In the genomic region with DNA sequence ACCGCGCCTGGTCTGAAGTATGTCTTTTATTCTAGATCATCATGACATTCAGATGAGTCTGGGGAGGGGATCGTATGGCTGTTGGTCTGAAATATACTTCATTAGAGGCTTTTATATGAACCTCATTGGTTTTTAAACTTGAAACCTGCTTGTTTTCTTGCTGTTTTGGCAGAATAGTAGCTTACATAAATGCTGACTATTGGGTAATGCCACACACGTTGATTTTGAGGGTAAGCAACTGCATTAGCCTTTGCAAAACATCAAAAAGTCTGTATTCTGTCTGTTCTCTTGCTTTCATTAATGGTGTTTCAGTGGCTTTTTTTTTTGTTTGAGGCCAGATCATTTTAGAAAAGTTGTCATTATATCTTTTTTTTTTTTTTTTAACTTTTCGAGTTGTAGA, we compare ENCODE assay signal across 16 cellular contexts. TPM values are rescaled to one million over a fixed set of nuclear protein-coding genes. Genes with fewer than 3 reads are reported as not detected.
DNase-seq lines count a peak whose midpoint lies in the region; ATAC-seq, FAIRE-seq and TF ChIP-seq lines count a peak whose summit lies in the region.
"Had no signal": no experiment of that assay in that cellular context is flagged by ENCODE, and none has a peak within 500 bp of the region (broad histone marks: within the 10 kb centered on the region; RNA-seq: fewer than 3 reads in every experiment).

No MANE protein-coding gene starts in this region.

- ATAC-seq in A549 (no peak), HG02852 (IDR thresholded peaks at IDR 0.05; ENCODE audit: unreplicated experiment) (no peak)

- H3K9ac ChIP-seq in KMS-11: peak overlapping the region; percentile 13; the same call in 1 of the 2 replicates
- H3K9ac ChIP-seq: BLaER1 had no signal

- H3K27me3 ChIP-seq in KMS-11 (ENCODE audit: insufficient read depth, low read depth): no peaks in the 10 kb centered on the region
- H3K27me3 ChIP-seq: BLaER1 had no signal

- H3K4me3 ChIP-seq in A549 (no peak overlapping the region), KMS-11 (IDR thresholded peaks at IDR 0.05; ENCODE audit: insufficient read depth, low read depth, low read length) (no peak overlapping the region), fibroblast of villous mesenchyme (ENCODE audit: low read depth, low read length) (no peak overlapping the region)
- H3K4me3 ChIP-seq: BLaER1, HAP-1 had no signal

- peaks cover 4% of the 10 kb centered on the region; the same call in 1 of the 2 replicates for H4K20me1 ChIP-seq in KMS-11 (ENCODE audit: insufficient read depth)

- H3K9me3 ChIP-seq in A549: no peaks in the 10 kb centered on the region
- H3K9me3 ChIP-seq: HAP-1 had no signal

- no peak for TF ChIP-seq POLR2A in A549 (IDR thresholded peaks at IDR 0.05; ENCODE audit: low read length)

- no peak overlapping the region for H2AFZ ChIP-seq in KMS-11 (ENCODE audit: low read depth)

- no peaks in the 10 kb centered on the region for H3K36me3 ChIP-seq in KMS-11 (ENCODE audit: insufficient read depth)
- H3K36me3 ChIP-seq: HAP-1 had no signal

- no peak for TF ChIP-seq RAD21 in A549 (conservative IDR thresholded peaks at IDR 0.05 in 1 of 2, IDR thresholded peaks at IDR 0.05 in 1 of 2)

- H3K4me1 ChIP-seq in A549: peaks cover 13% of the 10 kb centered on the region; the same call in 2 of the 3 replicates
- peaks cover 63% of the 10 kb centered on the region for H3K4me1 ChIP-seq in KMS-11 (ENCODE audit: low read depth, poor library complexity, severe bottlenecking)
- H3K4me1 ChIP-seq: BLaER1, HAP-1 had no signal

- 77% methylated on average over 5 of the region's 5 CpGs for WGBS in A549 (ENCODE audit: missing lambda C conversion rate)

- POLR2A ChIA-PET in A549 (lab: Yijun Ruan, JAX): interaction anchor here (0.8 to 1.3 kb wide), 2 partner anchors 14 kb away, joined by 3 read pairs; partner anchors contain the start of genes C2CD3 and PPME1

- no peaks in the 10 kb centered on the region for H3K79me2 ChIP-seq in KMS-11 (ENCODE audit: insufficient read depth, low read depth)

- FAIRE-seq in A549 (lab: Jason Lieb, UNC): no peak
- FAIRE-seq: A204.1, GM19239, H1 had no signal

- TF ChIP-seq CTCF in A549 (IDR thresholded peaks at IDR 0.05) (no peak), KMS-11 (conservative IDR thresholded peaks at IDR 0.05; ENCODE audit: low read depth, low read length) (no peak), fibroblast of villous mesenchyme (IDR thresholded peaks at IDR 0.05; ENCODE audit: insufficient read depth, low read depth, low read length) (no peak)

- no peak for TF ChIP-seq EP300 in A549 (IDR thresholded peaks at IDR 0.05)

- H3K4me2 ChIP-seq in A549 (peak overlapping the region; percentile 23; the same call in 1 of the 3 replicates), KMS-11 (peak overlapping the region; percentile 73)
- H3K4me2 ChIP-seq: BLaER1 had no signal

- H3K27ac ChIP-seq in A549 (no peak overlapping the region), KMS-11 (peak overlapping the region; percentile 57)
- H3K27ac ChIP-seq: BLaER1, HL-60 had no signal

- CTCF ChIA-PET in A549 (lab: Yijun Ruan, JAX): interaction anchor here (0.6 to 1.3 kb wide), 2 partner anchors 70 to 1916 kb away, joined by 3 read pairs; no protein-coding TSS in a partner anchor

- DNase-seq in A549 (ENCODE audit: low read depth in 1 of 2, low spot score in 1 of 2) (no peak), amniotic epithelial cell (ENCODE audit: low read depth) (peak; percentile 35), fibroblast of villous mesenchyme (ENCODE audit: low read depth) (peak; percentile 43), 8988T (no peak), cerebellum (ENCODE audit: low spot score) (no peak)
- DNase-seq in activated T-cell treated with anti-CD3 and anti-CD28 coated beads, Interleukin-2, amount 50 U/mL, for 48 hours: no peak
- DNase-seq: CD4-positive, CD25-positive, alpha-beta regulatory T cell; GF-D8 had no signal

TF ChIP-seq in A549, 52 proteins besides CTCF, POLR2A, EP300 and RAD21:
- TF ChIP-seq MAFK (IDR thresholded peaks at IDR 0.05; ENCODE audit: partially characterized antibody): peak; percentile 58
- TF ChIP-seq FOSB (CRISPR knock-in tag; IDR thresholded peaks at IDR 0.05): no peak

RNA-seq across cellular contexts. Expression of gene PPME1, which starts 14.2 kb away (rescaled TPM):
- polyA plus RNA-seq in A549 (2011; rRNA removed): 69.2 and 82.6 TPM in 2 replicates
- polyA plus RNA-seq in A549 (2012; cell fraction: cytosol; rRNA removed): 69.1 and 92.7 TPM in 2 replicates
- polyA plus RNA-seq in A549 (2012; cell fraction: nucleus; rRNA removed): 114 and 127 TPM in 2 replicates
- polyA plus RNA-seq in A549 (2017; fragmentation: RNase III; extraction: RNeasy Plus Mini Kit Qiagen cat#74134 plus additional on column Dnase treatment): 82.2 to 89.8 TPM (median 85.7 TPM) in 3 replicates
- polyA minus RNA-seq in A549 (2011; rRNA and poly(A)+ RNA removed): 62.2 and 63.0 TPM in 2 replicates
- total RNA-seq in fibroblast of villous mesenchyme: 48.0 and 165 TPM in 2 replicates
- 45.1 TPM for total RNA-seq in cerebellum

RNA-seq across cellular contexts. Expression of gene C2CD3, which starts 14.5 kb away (rescaled TPM):
- polyA plus RNA-seq in A549 (2011; rRNA removed) (15.2 and 22.7 TPM in 2 replicates), A549 (2017; fragmentation: RNase III; extraction: RNeasy Plus Mini Kit Qiagen cat#74134 plus additional on column Dnase treatment) (18.2 to 19.8 TPM (median 19.3 TPM) in 3 replicates)
- polyA plus RNA-seq in A549 (2012; cell fraction: cytosol; rRNA removed): 9.3 and 12.0 TPM in 2 replicates
- polyA plus RNA-seq in A549 (2012; cell fraction: nucleus; rRNA removed): 17.1 and 19.9 TPM in 2 replicates
- polyA minus RNA-seq in A549 (2011; rRNA and poly(A)+ RNA removed): 60.4 and 64.1 TPM in 2 replicates
- total RNA-seq in fibroblast of villous mesenchyme (19.6 and 54.4 TPM in 2 replicates), cerebellum (32.6 TPM)

Comparison
In these comparisons a context has a peak if more than half of its experiments do, and no peak if none do; other contexts are left out.
1. DNase-seq: peak in amniotic epithelial cell (single experiment) and fibroblast of villous mesenchyme (single experiment); none in A549 (0 of 2), 8988T (single experiment), activated T-cell treated with anti-CD3 and anti-CD28 coated beads, Interleukin-2, amount 50 U/mL, for 48 hours (0 of 2) and cerebellum (single experiment).